In genomic region chr4:99323761-99324160, GRCh38 we compare ENCODE assay signal across 10 cellular contexts. TPM values are rescaled to one million over a fixed set of nuclear protein-coding genes. Genes with fewer than 3 reads are reported as not detected.
A peak's percentile ranks its signal among the peaks of the same experiment; 100 is the strongest.
DNase-seq lines count a peak whose midpoint lies in the region; TF ChIP-seq lines count a peak whose summit lies in the region.
"Had no signal": no experiment of that assay in that cellular context is flagged by ENCODE, and none has a peak within 500 bp of the region (broad histone marks: within the 10 kb centered on the region; RNA-seq: fewer than 3 reads in every experiment).

No MANE protein-coding gene starts in this region.

- CTCF ChIA-PET in activated naive CD4-positive, alpha-beta T cell treated with anti-CD3 and anti-CD28 coated beads, Interleukin-2, amount 10 ng/mL, durations not matched to agents 7 days and 5 days (lab: Charles Lee): no interaction called here

- no peak for TF ChIP-seq POLR2A in transverse colon (IDR thresholded peaks at IDR 0.05)

- H3K4me3 ChIP-seq in transverse colon: no peak overlapping the region
- no peak overlapping the region for H3K4me3 ChIP-seq in WERI-Rb-1 (ENCODE audit: low read depth, low read length)

- H3K27ac ChIP-seq in transverse colon: peak overlapping the region; percentile 64 to 82 (median 74)
- H3K27ac ChIP-seq in WERI-Rb-1: no peak overlapping the region

- peaks cover 3 to 8% (median 4%) of the 10 kb centered on the region in 4 donors for H3K4me1 ChIP-seq in transverse colon

- TF ChIP-seq EP300 in transverse colon (IDR thresholded peaks at IDR 0.05; ENCODE audit: low read depth): no peak

- peaks cover 3% of the 10 kb centered on the region for H3K27me3 Mint-ChIP-seq in activated naive CD4-positive, alpha-beta T cell treated with anti-CD3 and anti-CD28 coated beads, Interleukin-2, amount 10 ng/mL, durations not matched to agents 7 days and 5 days

- no peaks in the 10 kb centered on the region for H3K36me3 Mint-ChIP-seq in activated naive CD4-positive, alpha-beta T cell treated with anti-CD3 and anti-CD28 coated beads, Interleukin-2, amount 10 ng/mL, durations not matched to agents 7 days and 5 days
- H3K36me3 Mint-ChIP-seq: CD8-positive, alpha-beta T cell; naive B cell had no signal

- no peaks in the 10 kb centered on the region for H3K36me3 ChIP-seq in transverse colon
- H3K36me3 ChIP-seq in WERI-Rb-1: no peaks in the 10 kb centered on the region

- H3K9me3 ChIP-seq in transverse colon (peaks cover 0 to 4% of the 10 kb centered on the region in 2 donors), WERI-Rb-1 (ENCODE audit: severe bottlenecking) (no peaks in the 10 kb centered on the region)

- intact Hi-C loops in transverse colon (cut with DNase I; ENCODE audit: low total_unique reads): loop anchor here (10.0 kb wide), 2 partner anchors 81 to 241 kb away; partner anchors contain the start of gene TRMT10A

- TF ChIP-seq CTCF in transverse colon (IDR thresholded peaks at IDR 0.05) (no peak), WERI-Rb-1 (IDR thresholded peaks at IDR 0.05; ENCODE audit: low read depth, low read length) (no peak)

- WGBS in transverse colon (ENCODE audit: low coverage in 1 of 2), 2 donors: 89 to 96% methylated on average over 1 of the region's 1 CpG

- H3K4me1 Mint-ChIP-seq in activated naive CD4-positive, alpha-beta T cell treated with anti-CD3 and anti-CD28 coated beads, Interleukin-2, amount 10 ng/mL, durations not matched to agents 7 days and 5 days: no peaks in the 10 kb centered on the region
- H3K4me1 Mint-ChIP-seq: naive B cell had no signal

- peak; percentile 51 to 76 for DNase-seq in NCI-H446 (lab: John Stamatoyannopoulos, UW)
- DNase-seq in fibroblast of peridontal ligament (ENCODE audit: extremely low read depth): peak; percentile 97
- DNase-seq in myocyte (ENCODE audit: low read depth): peak; percentile 16
- DNase-seq in transverse colon: no peak
- DNase-seq in activated naive CD4-positive, alpha-beta T cell treated with anti-CD3 and anti-CD28 coated beads, Interleukin-2, amount 10 ng/mL, durations not matched to agents 7 days and 5 days: no peak
- no peak for DNase-seq in activated T-cell treated with anti-CD3 and anti-CD28 coated beads, Interleukin-2, amount 50 U/mL, for 48 hours
- no peak for DNase-seq in WERI-Rb-1
- DNase-seq: CD8-positive, alpha-beta T cell; naive B cell; NCI-H1930 had no signal

- H3K9me3 Mint-ChIP-seq in activated naive CD4-positive, alpha-beta T cell treated with anti-CD3 and anti-CD28 coated beads, Interleukin-2, amount 10 ng/mL, durations not matched to agents 7 days and 5 days: no peaks in the 10 kb centered on the region
- H3K9me3 Mint-ChIP-seq: CD8-positive, alpha-beta T cell had no signal

- in situ Hi-C loops in transverse colon (cut with MboI; ENCODE audit: low pct_ligation_motif_present in 1 of 4, low pct_unique_long_range_greater_than_20kb in 1 of 4, low sequenced_read_pairs in 3 of 4): no loop called here

- H3K4me3 Mint-ChIP-seq in activated naive CD4-positive, alpha-beta T cell treated with anti-CD3 and anti-CD28 coated beads, Interleukin-2, amount 10 ng/mL, durations not matched to agents 7 days and 5 days: no peak overlapping the region
- H3K4me3 Mint-ChIP-seq: CD8-positive, alpha-beta T cell; naive B cell had no signal

- no peak overlapping the region for H3K27ac Mint-ChIP-seq in activated naive CD4-positive, alpha-beta T cell treated with anti-CD3 and anti-CD28 coated beads, Interleukin-2, amount 10 ng/mL, durations not matched to agents 7 days and 5 days
- H3K27ac Mint-ChIP-seq: CD8-positive, alpha-beta T cell; naive B cell had no signal

- H3K27me3 ChIP-seq in transverse colon (no peaks in the 10 kb centered on the region), WERI-Rb-1 (ENCODE audit: insufficient read depth, low read depth, severe bottlenecking) (no peaks in the 10 kb centered on the region)

RNA-seq across cellular contexts. Expression of gene ADH1B, which starts 2.6 kb away (rescaled TPM):
- total RNA-seq in myocyte: not detected in 2 replicates
- not detected for polyA plus RNA-seq in myocyte (2012)
- total RNA-seq in transverse colon: 100 to 1,000 TPM in 2 of 4 donors, 10 to 100 TPM in 2; 64.3 to 318 (median 114) TPM
- total RNA-seq: CD8-positive, alpha-beta T cell had no signal

RNA-seq across cellular contexts. Expression of gene ADH1C, which starts 28.8 kb away (rescaled TPM):
- total RNA-seq in myocyte: not detected in 2 replicates
- polyA plus RNA-seq in myocyte (2012): not detected
- total RNA-seq in transverse colon: 100 to 1,000 TPM in 2 of 4 donors, 10 to 100 TPM in 2; 28.1 to 496 (median 231) TPM
- total RNA-seq: CD8-positive, alpha-beta T cell had no signal

RNA-seq across cellular contexts. Expression of gene ADH1A, which starts 33.0 kb away (rescaled TPM):
- total RNA-seq in myocyte (not detected in 2 replicates), transverse colon (not detected)
- polyA plus RNA-seq in myocyte (2012): not detected
- total RNA-seq: CD8-positive, alpha-beta T cell had no signal

Comparison
In these comparisons a context has a peak if more than half of its experiments do, and no peak if none do; other contexts are left out.
1. DNase-seq: peak in NCI-H446 (2 of 2), fibroblast of peridontal ligament (single experiment) and myocyte (single experiment); none in transverse colon (single experiment), activated naive CD4-positive, alpha-beta T cell treated with anti-CD3 and anti-CD28 coated beads, Interleukin-2, amount 10 ng/mL, durations not matched to agents 7 days and 5 days (single experiment), activated T-cell treated with anti-CD3 and anti-CD28 coated beads, Interleukin-2, amount 50 U/mL, for 48 hours (0 of 2) and WERI-Rb-1 (single experiment).
2. RNA of gene ADH1B, which starts 2.6 kb away (total RNA-seq): 64.3 to 318 TPM in transverse colon; not detected in myocyte; every median in the first group is over 10 times any median in the second.
3. RNA of gene ADH1C, which starts 28.8 kb away (total RNA-seq): 28.1 to 496 TPM in transverse colon; not detected in myocyte; every median in the first group is over 10 times any median in the second.